In the genomic region with DNA sequence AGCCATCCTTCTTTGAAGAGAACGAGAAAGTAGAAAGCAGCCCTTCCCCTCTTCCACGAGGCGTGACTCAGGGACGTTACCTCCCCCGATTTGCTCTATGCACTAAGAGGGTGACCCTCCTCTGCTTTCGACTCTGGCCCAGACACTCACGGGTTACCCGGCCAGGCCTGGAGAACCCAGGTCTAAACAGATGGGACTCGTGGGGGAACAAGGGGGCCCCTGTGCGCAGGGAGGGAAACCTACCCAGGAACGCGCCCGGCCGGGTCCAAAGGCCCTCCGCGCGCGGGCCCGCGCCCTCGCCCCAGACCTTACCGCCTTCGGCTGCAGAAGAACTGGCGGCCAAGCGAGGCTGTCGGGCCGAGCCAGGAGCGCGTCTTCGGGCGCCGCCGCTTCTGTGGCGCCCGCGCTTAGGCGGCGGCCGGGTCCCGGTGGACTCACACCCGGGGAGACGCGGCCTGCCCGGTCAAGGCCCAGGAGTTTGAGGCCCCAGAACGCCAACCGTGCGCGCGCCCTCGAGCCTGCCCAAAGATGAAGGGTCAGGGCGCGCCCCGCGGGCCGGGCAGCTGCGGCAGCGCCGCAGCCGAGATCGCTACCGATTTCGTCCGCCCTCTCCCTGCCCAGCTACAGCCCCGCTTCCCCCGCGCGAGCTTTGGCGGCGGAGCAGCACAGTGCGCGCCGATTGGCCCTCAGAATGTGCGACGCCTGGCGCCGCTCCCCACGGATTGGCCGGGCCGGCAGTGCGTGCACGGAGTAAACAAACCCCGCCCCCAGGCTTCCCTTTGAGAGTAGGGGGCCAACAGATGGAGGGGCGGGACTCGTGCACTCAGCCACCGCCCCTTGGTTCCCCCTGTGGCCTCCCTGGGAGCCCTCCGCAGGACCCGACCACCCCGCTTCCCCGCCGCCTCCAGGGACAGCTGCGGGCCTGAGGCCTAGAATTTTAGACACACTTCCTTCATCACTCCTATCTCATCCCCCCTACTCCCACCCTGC, we compare ENCODE assay signal across 8 cellular contexts. TPM values are rescaled to one million over a fixed set of nuclear protein-coding genes. Genes with fewer than 3 reads are reported as not detected.
DNase-seq lines count a peak whose midpoint lies in the region; ATAC-seq and TF ChIP-seq lines count a peak whose summit lies in the region.

A gene with protein sequence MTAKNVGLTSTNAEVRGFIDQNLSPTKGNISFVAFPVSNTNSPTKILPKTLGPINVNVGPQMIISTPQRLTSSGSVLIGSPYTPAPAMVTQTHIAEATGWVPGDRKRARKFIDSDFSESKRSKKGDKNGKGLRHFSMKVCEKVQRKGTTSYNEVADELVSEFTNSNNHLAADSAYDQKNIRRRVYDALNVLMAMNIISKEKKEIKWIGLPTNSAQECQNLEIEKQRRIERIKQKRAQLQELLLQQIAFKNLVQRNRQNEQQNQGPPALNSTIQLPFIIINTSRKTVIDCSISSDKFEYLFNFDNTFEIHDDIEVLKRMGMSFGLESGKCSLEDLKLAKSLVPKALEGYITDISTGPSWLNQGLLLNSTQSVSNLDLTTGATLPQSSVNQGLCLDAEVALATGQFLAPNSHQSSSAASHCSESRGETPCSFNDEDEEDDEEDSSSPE (minus strand): TSS at position 674 of the 990 bp plus-strand sequence. CDS start 47,795 bp downstream, outside the sequence.

- H3K4me3 ChIP-seq in right atrium auricular region: peak within 1 kb of the TSS; percentile 78 to 87
- H3K4me3 ChIP-seq in uterus: peak within 1 kb of the TSS; percentile 72 to 79

- H3K27ac ChIP-seq in right atrium auricular region (peak within 1 kb of the TSS; percentile 84 to 86), uterus (peak within 1 kb of the TSS; percentile 84 to 91)

- TF ChIP-seq POLR2A in uterus (IDR thresholded peaks at IDR 0.05): peak; percentile 78 to 86

- DNase-seq in NCI-H1694 (lab: John Stamatoyannopoulos, UW): peak; percentile 91
- DNase-seq in anterior cingulate cortex (lab: John Stamatoyannopoulos, UW): peak; percentile 42 to 93 (median 84)
- peak; percentile 90 for DNase-seq in right atrium auricular region (ENCODE audit: low spot score)
- DNase-seq in putamen (ENCODE audit: low spot score): peak; percentile 91
- peak; percentile 87 for DNase-seq in uterus

- intact Hi-C loops in T-helper 2 cell treated with Interferon-gamma antibody and Interleukin-4, amounts not matched to agents 100 ng/mL and 5 ng/mL, for 36 hours (cut with micrococcal nuclease): loop anchor here (1.0 to 5.0 kb wide), 6 partner anchors 76 to 352 kb away; partner anchors contain the start of genes ATP1B3 and GK5
- intact Hi-C loops in uterus (cut with DNase I; ENCODE audit: low total_unique reads): no loop called here

- ATAC-seq in GM18502 (IDR thresholded peaks at IDR 0.05; ENCODE audit: poor library complexity, unreplicated experiment) (peak; percentile 100), HG02885 (IDR thresholded peaks at IDR 0.05; ENCODE audit: poor library complexity, unreplicated experiment) (peak; percentile 100)

- peaks cover 0 to 4% of the 10 kb centered on the region in 2 donors for H3K4me1 ChIP-seq in right atrium auricular region
- H3K4me1 ChIP-seq in uterus: peaks cover 0 to 7% of the 10 kb centered on the region in 2 donors

- H3K9me3 ChIP-seq in right atrium auricular region (no peaks in the 10 kb centered on the region), uterus (no peaks in the 10 kb centered on the region)

- H3K27me3 ChIP-seq in right atrium auricular region (no peaks in the 10 kb centered on the region), uterus (no peaks in the 10 kb centered on the region)

- TF ChIP-seq CTCF in right atrium auricular region (IDR thresholded peaks at IDR 0.05): no peak
- no peak for TF ChIP-seq CTCF in uterus (IDR thresholded peaks at IDR 0.05)

- H3K36me3 ChIP-seq in right atrium auricular region (no peaks in the 10 kb centered on the region), uterus (no peaks in the 10 kb centered on the region)

RNA-seq across cellular contexts. Expression of the gene that starts here (rescaled TPM):
- total RNA-seq in T-helper 2 cell treated with Interferon-gamma antibody and Interleukin-4, amounts not matched to agents 100 ng/mL and 5 ng/mL, for 36 hours: 25.2 and 32.2 TPM in 2 replicates
- 10 to 100 TPM; 30.2 to 59.3 TPM for total RNA-seq in right atrium auricular region
- total RNA-seq in uterus: 100 to 1,000 TPM in 1 of 4 donors, 10 to 100 TPM in 3; 18.2 to 286 (median 64.4) TPM

Comparison
In these comparisons a context has a peak if more than half of its experiments do, and no peak if none do; other contexts are left out.
1. Peak in every context shown above with its lines: DNase-seq, ATAC-seq, H3K4me3 ChIP-seq and H3K27ac ChIP-seq.